ENCODE assay signal across 1 cellular context in genomic region chr19:54463531-54464043, GRCh38.
TF ChIP-seq lines count a peak whose summit lies in the region.

Gene LENG9 (minus strand): TSS chr19:54463778. CDS start chr19:54463526, 252 bp downstream.

TF ChIP-seq in HepG2, 621 proteins besides CTCF, POLR2A, EP300 and RAD21 (continued from another document and continues in another):
- TF ChIP-seq, protein P1, sequence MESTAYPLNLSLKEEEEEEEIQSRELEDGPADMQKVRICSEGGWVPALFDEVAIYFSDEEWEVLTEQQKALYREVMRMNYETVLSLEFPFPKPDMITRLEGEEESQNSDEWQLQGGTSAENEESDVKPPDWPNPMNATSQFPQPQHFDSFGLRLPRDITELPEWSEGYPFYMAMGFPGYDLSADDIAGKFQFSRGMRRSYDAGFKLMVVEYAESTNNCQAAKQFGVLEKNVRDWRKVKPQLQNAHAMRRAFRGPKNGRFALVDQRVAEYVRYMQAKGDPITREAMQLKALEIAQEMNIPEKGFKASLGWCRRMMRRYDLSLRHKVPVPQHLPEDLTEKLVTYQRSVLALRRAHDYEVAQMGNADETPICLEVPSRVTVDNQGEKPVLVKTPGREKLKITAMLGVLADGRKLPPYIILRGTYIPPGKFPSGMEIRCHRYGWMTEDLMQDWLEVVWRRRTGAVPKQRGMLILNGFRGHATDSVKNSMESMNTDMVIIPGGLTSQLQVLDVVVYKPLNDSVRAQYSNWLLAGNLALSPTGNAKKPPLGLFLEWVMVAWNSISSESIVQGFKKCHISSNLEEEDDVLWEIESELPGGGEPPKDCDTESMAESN (CRISPR knock-in tag; conservative IDR thresholded peaks at IDR 0.05): no peak
- TF ChIP-seq ZNF772 (CRISPR knock-in tag; IDR thresholded peaks at IDR 0.05) (peak; percentile 68), POLR2G (IDR thresholded peaks at IDR 0.05; ENCODE audit: low read depth, low read length) (peak; percentile 82), PLSCR1 (CRISPR knock-in tag; IDR thresholded peaks at IDR 0.05; ENCODE audit: borderline replicate concordance) (no peak), ZNF468 (CRISPR knock-in tag; IDR thresholded peaks at IDR 0.05) (0 out of 2 replicates have a peak, but pooled peaks have one; percentile 80), MXI1 (IDR thresholded peaks at IDR 0.05; ENCODE audit: borderline replicate concordance, low read depth, low read length) (peak; percentile 32; the same call in 1 of the 3 replicates), TBX2 (CRISPR knock-in tag; IDR thresholded peaks at IDR 0.05; ENCODE audit: borderline replicate concordance) (peak; percentile 38), ZNF274 (CRISPR knock-in tag; IDR thresholded peaks at IDR 0.05) (no peak; the same call in 1 of the 2 replicates), TCF12 (IDR thresholded peaks at IDR 0.05) (no peak), TCF12 (CRISPR knock-in tag; IDR thresholded peaks at IDR 0.05) (no peak), TP53 (CRISPR knock-in tag; conservative IDR thresholded peaks at IDR 0.05) (no peak), ZBTB26 (CRISPR knock-in tag; IDR thresholded peaks at IDR 0.05; ENCODE audit: borderline replicate concordance) (no peak), ZNF639 (CRISPR knock-in tag; conservative IDR thresholded peaks at IDR 0.05) (0 out of 2 replicates have a peak, but pooled peaks have one; percentile 35), ZFAT (CRISPR knock-in tag; conservative IDR thresholded peaks at IDR 0.05) (no peak), ZBTB7A (CRISPR knock-in tag; IDR thresholded peaks at IDR 0.05) (no peak), HOMEZ (CRISPR knock-in tag; IDR thresholded peaks at IDR 0.05; ENCODE audit: low read depth) (no peak), ZNF670 (CRISPR knock-in tag; IDR thresholded peaks at IDR 0.05; ENCODE audit: borderline replicate concordance) (peak; percentile 5; the same call in 1 of the 2 replicates), ZNF235 (CRISPR knock-in tag; IDR thresholded peaks at IDR 0.05; ENCODE audit: borderline replicate concordance) (no peak), RARG (CRISPR knock-in tag; IDR thresholded peaks at IDR 0.05; ENCODE audit: low read depth) (no peak), ZNF205 (CRISPR knock-in tag; IDR thresholded peaks at IDR 0.05) (no peak), ZNF816 (CRISPR knock-in tag; IDR thresholded peaks at IDR 0.05; ENCODE audit: borderline replicate concordance) (no peak), SNAPC2 (CRISPR knock-in tag; IDR thresholded peaks at IDR 0.05) (no peak), CSRNP1 (CRISPR knock-in tag; IDR thresholded peaks at IDR 0.05) (0 out of 2 replicates have a peak, but pooled peaks have one; percentile 18), ZNF329 (CRISPR knock-in tag; IDR thresholded peaks at IDR 0.05; ENCODE audit: low read depth) (no peak; the same call in 1 of the 2 replicates), ZNF333 (CRISPR knock-in tag; IDR thresholded peaks at IDR 0.05; ENCODE audit: borderline replicate concordance) (no peak), RBM39 (IDR thresholded peaks at IDR 0.05; ENCODE audit: low read depth, low read length, poor library complexity, severe bottlenecking) (no peak), ZBTB3 (CRISPR knock-in tag; IDR thresholded peaks at IDR 0.05; ENCODE audit: borderline replicate concordance, low read depth) (no peak), TOE1 (CRISPR knock-in tag; IDR thresholded peaks at IDR 0.05) (no peak; the same call in 1 of the 2 replicates), ZIK1 (CRISPR knock-in tag; IDR thresholded peaks at IDR 0.05; ENCODE audit: borderline replicate concordance, low read depth) (no peak), ZC3H4 (CRISPR knock-in tag; IDR thresholded peaks at IDR 0.05; ENCODE audit: borderline replicate concordance) (no peak), SYNCRIP (IDR thresholded peaks at IDR 0.05; ENCODE audit: insufficient read depth, low read depth, low read length) (no peak), ZSCAN31 (CRISPR knock-in tag; IDR thresholded peaks at IDR 0.05; ENCODE audit: low read depth) (0 out of 2 replicates have a peak, but pooled peaks have one; percentile 12), FOXA3 (CRISPR knock-in tag; IDR thresholded peaks at IDR 0.05) (peak; percentile 57), SKIL (CRISPR knock-in tag; IDR thresholded peaks at IDR 0.05; ENCODE audit: borderline replicate concordance) (no peak), ATF7-NPFF (CRISPR knock-in tag; IDR thresholded peaks at IDR 0.05; ENCODE audit: low read depth) (no peak; the same call in 1 of the 2 replicates), ZNF550 (CRISPR knock-in tag; IDR thresholded peaks at IDR 0.05; ENCODE audit: borderline replicate concordance) (no peak), SP5 (CRISPR knock-in tag; IDR thresholded peaks at IDR 0.05; ENCODE audit: borderline replicate concordance, low read depth) (peak; percentile 42; the same call in 1 of the 2 replicates), ZSCAN25 (CRISPR knock-in tag; IDR thresholded peaks at IDR 0.05) (no peak; the same call in 1 of the 2 replicates), NCOA2 (CRISPR knock-in tag; IDR thresholded peaks at IDR 0.05) (0 out of 2 replicates have a peak, but pooled peaks have one; percentile 22), SMAD1 (CRISPR knock-in tag; IDR thresholded peaks at IDR 0.05; ENCODE audit: borderline replicate concordance, low read depth) (0 out of 2 replicates have a peak, but pooled peaks have one; percentile 15), FOXK1 (CRISPR knock-in tag; IDR thresholded peaks at IDR 0.05; ENCODE audit: borderline replicate concordance, low read depth) (no peak), ZNF296 (CRISPR knock-in tag; conservative IDR thresholded peaks at IDR 0.05) (no peak), ZNF383 (CRISPR knock-in tag; IDR thresholded peaks at IDR 0.05; ENCODE audit: borderline replicate concordance) (no peak)
- TF ChIP-seq, protein P2, sequence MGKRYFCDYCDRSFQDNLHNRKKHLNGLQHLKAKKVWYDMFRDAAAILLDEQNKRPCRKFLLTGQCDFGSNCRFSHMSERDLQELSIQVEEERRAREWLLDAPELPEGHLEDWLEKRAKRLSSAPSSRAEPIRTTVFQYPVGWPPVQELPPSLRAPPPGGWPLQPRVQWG (CRISPR knock-in tag; IDR thresholded peaks at IDR 0.05; ENCODE audit: borderline replicate concordance, low read depth): no peak
- TF ChIP-seq, protein P3, sequence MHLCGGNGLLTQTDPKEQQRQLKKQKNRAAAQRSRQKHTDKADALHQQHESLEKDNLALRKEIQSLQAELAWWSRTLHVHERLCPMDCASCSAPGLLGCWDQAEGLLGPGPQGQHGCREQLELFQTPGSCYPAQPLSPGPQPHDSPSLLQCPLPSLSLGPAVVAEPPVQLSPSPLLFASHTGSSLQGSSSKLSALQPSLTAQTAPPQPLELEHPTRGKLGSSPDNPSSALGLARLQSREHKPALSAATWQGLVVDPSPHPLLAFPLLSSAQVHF (CRISPR knock-in tag; IDR thresholded peaks at IDR 0.05): 0 out of 2 replicates have a peak, but pooled peaks have one; percentile 49
- TF ChIP-seq, protein P4, sequence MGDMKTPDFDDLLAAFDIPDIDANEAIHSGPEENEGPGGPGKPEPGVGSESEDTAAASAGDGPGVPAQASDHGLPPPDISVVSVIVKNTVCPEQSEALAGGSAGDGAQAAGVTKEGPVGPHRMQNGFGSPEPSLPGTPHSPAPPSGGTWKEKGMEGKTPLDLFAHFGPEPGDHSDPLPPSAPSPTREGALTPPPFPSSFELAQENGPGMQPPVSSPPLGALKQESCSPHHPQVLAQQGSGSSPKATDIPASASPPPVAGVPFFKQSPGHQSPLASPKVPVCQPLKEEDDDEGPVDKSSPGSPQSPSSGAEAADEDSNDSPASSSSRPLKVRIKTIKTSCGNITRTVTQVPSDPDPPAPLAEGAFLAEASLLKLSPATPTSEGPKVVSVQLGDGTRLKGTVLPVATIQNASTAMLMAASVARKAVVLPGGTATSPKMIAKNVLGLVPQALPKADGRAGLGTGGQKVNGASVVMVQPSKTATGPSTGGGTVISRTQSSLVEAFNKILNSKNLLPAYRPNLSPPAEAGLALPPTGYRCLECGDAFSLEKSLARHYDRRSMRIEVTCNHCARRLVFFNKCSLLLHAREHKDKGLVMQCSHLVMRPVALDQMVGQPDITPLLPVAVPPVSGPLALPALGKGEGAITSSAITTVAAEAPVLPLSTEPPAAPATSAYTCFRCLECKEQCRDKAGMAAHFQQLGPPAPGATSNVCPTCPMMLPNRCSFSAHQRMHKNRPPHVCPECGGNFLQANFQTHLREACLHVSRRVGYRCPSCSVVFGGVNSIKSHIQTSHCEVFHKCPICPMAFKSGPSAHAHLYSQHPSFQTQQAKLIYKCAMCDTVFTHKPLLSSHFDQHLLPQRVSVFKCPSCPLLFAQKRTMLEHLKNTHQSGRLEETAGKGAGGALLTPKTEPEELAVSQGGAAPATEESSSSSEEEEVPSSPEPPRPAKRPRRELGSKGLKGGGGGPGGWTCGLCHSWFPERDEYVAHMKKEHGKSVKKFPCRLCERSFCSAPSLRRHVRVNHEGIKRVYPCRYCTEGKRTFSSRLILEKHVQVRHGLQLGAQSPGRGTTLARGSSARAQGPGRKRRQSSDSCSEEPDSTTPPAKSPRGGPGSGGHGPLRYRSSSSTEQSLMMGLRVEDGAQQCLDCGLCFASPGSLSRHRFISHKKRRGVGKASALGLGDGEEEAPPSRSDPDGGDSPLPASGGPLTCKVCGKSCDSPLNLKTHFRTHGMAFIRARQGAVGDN (CRISPR knock-in tag; IDR thresholded peaks at IDR 0.05): peak; percentile 83
- TF ChIP-seq, protein P5, sequence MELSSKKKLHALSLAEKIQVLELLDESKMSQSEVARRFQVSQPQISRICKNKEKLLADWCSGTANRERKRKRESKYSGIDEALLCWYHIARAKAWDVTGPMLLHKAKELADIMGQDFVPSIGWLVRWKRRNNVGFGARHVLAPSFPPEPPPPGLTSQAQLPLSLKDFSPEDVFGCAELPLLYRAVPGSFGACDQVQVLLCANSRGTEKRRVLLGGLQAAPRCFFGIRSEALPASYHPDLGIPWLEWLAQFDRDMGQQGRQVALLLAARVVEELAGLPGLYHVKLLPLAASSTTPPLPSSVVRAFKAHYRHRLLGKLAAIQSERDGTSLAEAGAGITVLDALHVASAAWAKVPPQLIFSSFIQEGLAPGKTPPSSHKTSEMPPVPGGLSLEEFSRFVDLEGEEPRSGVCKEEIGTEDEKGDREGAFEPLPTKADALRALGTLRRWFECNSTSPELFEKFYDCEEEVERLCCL (CRISPR knock-in tag; IDR thresholded peaks at IDR 0.05; ENCODE audit: borderline replicate concordance): no peak
